1 cellular context compared by ENCODE assay signal in genomic region chr16:86775401-86775985, GRCh38.
TF ChIP-seq lines count a peak whose summit lies in the region.

No MANE protein-coding gene starts in this region.

TF ChIP-seq in GM23338, 12 proteins besides CTCF, POLR2A, EP300 and RAD21 (continued from another document):
- TF ChIP-seq, protein P1, sequence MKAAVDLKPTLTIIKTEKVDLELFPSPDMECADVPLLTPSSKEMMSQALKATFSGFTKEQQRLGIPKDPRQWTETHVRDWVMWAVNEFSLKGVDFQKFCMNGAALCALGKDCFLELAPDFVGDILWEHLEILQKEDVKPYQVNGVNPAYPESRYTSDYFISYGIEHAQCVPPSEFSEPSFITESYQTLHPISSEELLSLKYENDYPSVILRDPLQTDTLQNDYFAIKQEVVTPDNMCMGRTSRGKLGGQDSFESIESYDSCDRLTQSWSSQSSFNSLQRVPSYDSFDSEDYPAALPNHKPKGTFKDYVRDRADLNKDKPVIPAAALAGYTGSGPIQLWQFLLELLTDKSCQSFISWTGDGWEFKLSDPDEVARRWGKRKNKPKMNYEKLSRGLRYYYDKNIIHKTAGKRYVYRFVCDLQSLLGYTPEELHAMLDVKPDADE (IDR thresholded peaks at IDR 0.05) = no peak
- no peak for TF ChIP-seq STAT1 (IDR thresholded peaks at IDR 0.05; ENCODE audit: unreplicated experiment)
- TF ChIP-seq ZNF331 (CRISPR knock-in tag; IDR thresholded peaks at IDR 0.05; ENCODE audit: low read depth) = no peak
- TF ChIP-seq JUNB (IDR thresholded peaks at IDR 0.05; ENCODE audit: unreplicated experiment) = no peak
- no peak for TF ChIP-seq NANOG (IDR thresholded peaks at IDR 0.05; ENCODE audit: borderline replicate concordance)
- TF ChIP-seq, protein P2, sequence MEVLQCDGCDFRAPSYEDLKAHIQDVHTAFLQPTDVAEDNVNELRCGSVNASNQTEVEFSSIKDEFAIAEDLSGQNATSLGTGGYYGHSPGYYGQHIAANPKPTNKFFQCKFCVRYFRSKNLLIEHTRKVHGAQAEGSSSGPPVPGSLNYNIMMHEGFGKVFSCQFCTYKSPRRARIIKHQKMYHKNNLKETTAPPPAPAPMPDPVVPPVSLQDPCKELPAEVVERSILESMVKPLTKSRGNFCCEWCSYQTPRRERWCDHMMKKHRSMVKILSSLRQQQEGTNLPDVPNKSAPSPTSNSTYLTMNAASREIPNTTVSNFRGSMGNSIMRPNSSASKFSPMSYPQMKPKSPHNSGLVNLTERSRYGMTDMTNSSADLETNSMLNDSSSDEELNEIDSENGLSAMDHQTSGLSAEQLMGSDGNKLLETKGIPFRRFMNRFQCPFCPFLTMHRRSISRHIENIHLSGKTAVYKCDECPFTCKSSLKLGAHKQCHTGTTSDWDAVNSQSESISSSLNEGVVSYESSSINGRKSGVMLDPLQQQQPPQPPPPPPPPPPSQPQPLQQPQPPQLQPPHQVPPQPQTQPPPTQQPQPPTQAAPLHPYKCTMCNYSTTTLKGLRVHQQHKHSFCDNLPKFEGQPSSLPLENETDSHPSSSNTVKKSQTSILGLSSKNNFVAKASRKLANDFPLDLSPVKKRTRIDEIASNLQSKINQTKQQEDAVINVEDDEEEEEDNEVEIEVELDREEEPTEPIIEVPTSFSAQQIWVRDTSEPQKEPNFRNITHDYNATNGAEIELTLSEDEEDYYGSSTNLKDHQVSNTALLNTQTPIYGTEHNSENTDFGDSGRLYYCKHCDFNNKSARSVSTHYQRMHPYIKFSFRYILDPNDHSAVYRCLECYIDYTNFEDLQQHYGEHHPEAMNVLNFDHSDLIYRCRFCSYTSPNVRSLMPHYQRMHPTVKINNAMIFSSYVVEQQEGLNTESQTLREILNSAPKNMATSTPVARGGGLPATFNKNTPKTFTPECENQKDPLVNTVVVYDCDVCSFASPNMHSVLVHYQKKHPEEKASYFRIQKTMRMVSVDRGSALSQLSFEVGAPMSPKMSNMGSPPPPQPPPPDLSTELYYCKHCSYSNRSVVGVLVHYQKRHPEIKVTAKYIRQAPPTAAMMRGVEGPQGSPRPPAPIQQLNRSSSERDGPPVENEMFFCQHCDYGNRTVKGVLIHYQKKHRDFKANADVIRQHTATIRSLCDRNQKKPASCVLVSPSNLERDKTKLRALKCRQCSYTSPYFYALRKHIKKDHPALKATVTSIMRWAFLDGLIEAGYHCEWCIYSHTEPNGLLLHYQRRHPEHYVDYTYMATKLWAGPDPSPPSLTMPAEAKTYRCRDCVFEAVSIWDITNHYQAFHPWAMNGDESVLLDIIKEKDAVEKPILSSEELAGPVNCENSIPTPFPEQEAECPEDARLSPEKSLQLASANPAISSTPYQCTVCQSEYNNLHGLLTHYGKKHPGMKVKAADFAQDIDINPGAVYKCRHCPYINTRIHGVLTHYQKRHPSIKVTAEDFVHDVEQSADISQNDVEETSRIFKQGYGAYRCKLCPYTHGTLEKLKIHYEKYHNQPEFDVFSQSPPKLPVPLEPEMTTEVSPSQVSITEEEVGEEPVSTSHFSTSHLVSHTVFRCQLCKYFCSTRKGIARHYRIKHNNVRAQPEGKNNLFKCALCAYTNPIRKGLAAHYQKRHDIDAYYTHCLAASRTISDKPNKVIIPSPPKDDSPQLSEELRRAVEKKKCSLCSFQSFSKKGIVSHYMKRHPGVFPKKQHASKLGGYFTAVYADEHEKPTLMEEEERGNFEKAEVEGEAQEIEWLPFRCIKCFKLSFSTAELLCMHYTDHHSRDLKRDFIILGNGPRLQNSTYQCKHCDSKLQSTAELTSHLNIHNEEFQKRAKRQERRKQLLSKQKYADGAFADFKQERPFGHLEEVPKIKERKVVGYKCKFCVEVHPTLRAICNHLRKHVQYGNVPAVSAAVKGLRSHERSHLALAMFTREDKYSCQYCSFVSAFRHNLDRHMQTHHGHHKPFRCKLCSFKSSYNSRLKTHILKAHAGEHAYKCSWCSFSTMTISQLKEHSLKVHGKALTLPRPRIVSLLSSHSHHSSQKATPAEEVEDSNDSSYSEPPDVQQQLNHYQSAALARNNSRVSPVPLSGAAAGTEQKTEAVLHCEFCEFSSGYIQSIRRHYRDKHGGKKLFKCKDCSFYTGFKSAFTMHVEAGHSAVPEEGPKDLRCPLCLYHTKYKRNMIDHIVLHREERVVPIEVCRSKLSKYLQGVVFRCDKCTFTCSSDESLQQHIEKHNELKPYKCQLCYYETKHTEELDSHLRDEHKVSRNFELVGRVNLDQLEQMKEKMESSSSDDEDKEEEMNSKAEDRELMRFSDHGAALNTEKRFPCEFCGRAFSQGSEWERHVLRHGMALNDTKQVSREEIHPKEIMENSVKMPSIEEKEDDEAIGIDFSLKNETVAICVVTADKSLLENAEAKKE (CRISPR knock-in tag; IDR thresholded peaks at IDR 0.05) = no peak
